ENCODE assay signal across 1 cellular context in the genomic region with DNA sequence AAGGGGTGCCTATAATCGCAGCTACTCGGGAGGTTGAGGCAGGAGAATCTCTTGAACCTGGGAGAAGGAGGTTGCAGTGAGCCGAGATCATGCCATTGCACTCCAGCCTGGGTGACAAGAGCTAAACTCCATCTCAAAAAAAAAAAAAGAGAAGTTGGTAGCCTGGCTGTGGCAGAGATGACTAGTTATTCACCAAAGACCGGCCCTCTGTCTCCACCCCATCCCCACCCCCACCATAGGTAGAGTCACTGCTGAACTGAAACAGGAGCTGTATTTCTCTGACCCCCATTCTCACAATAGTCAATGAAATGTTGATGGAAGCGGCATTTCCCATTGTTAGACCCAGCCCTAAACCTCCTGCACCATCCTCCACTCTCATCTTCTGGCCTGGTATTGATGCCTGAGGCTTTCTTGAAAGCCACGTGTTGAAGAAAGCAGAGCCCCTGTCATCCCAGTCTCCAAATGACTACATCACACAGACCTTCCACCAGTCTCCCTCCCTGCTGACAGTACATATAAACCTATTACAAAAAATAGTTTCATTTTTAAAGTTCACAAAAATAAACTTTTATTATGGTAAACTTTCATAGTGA.
TF ChIP-seq lines count a peak whose summit lies in the region.

No MANE protein-coding gene starts in this region.

TF ChIP-seq in IMR-90, 13 proteins besides CTCF, POLR2A, EP300 and RAD21 (continued from another document):
- TF ChIP-seq RFX5 (IDR thresholded peaks at IDR 0.05; ENCODE audit: low read depth, low read length): no peak
- no peak for TF ChIP-seq NFE2L2 (IDR thresholded peaks at IDR 0.05; ENCODE audit: low read depth, low read length)
- TF ChIP-seq MAZ (IDR thresholded peaks at IDR 0.05; ENCODE audit: borderline replicate concordance, low read depth, low read length): no peak
- TF ChIP-seq MXI1 (IDR thresholded peaks at IDR 0.05; ENCODE audit: borderline replicate concordance, low read depth, low read length): no peak
- TF ChIP-seq FOS (IDR thresholded peaks at IDR 0.05; ENCODE audit: low read depth, low read length): no peak
- TF ChIP-seq MAFK (IDR thresholded peaks at IDR 0.05; ENCODE audit: low read depth, low read length): no peak
- TF ChIP-seq RCOR1 (IDR thresholded peaks at IDR 0.05; ENCODE audit: insufficient replicate concordance, low read length): no peak
- no peak for TF ChIP-seq SMC3 (IDR thresholded peaks at IDR 0.05; ENCODE audit: low read depth, low read length)
